ENCODE assay signal across 13 cellular contexts in genomic region chr17:59752446-59752845, GRCh38. TPM values are rescaled to one million over a fixed set of nuclear protein-coding genes. Genes with fewer than 3 reads are reported as not detected.
DNase-seq lines count a peak whose midpoint lies in the region; ATAC-seq and TF ChIP-seq lines count a peak whose summit lies in the region.
"Had no signal": no experiment of that assay in that cellular context is flagged by ENCODE, and none has a peak within 500 bp of the region (broad histone marks: within the 10 kb centered on the region; RNA-seq: fewer than 3 reads in every experiment).

No MANE protein-coding gene starts in this region.

- H3K27ac Mint-ChIP-seq in CD8-positive, alpha-beta T cell: peak overlapping the region; percentile 6
- H3K27ac Mint-ChIP-seq in activated T-helper 1 cell treated with anti-CD3 and anti-CD28 coated beads, Interleukin-12 subunit alpha, Interleukin-12 subunit beta, Interleukin-2, Interleukin-4 antibody, amounts not matched to agents 30 ng/mL and 10 ng/mL and 1 ng/mL, durations not matched to agents 14 hours and 24 hours and 36 hours: peak overlapping the region; percentile 93
- H3K27ac Mint-ChIP-seq in memory B cell: peak overlapping the region; percentile 81

- H3K27me3 Mint-ChIP-seq in CD8-positive, alpha-beta T cell (ENCODE audit: low read depth): no peaks in the 10 kb centered on the region
- no peaks in the 10 kb centered on the region for H3K27me3 Mint-ChIP-seq in activated T-helper 1 cell treated with anti-CD3 and anti-CD28 coated beads, Interleukin-12 subunit alpha, Interleukin-12 subunit beta, Interleukin-2, Interleukin-4 antibody, amounts not matched to agents 30 ng/mL and 10 ng/mL and 1 ng/mL, durations not matched to agents 14 hours and 24 hours and 36 hours (ENCODE audit: insufficient read depth)
- H3K27me3 Mint-ChIP-seq in memory B cell: no peaks in the 10 kb centered on the region

- no peak for DNase-seq in CD8-positive, alpha-beta T cell
- DNase-seq in HCEC 1CT (peak; percentile 13), memory B cell (ENCODE audit: low spot score in 2 of 2) (no peak), Ammon's horn (ENCODE audit: low spot score) (no peak), NCI-H2029 (lab: John Stamatoyannopoulos, UW) (no peak), NCI-H82 (lab: John Stamatoyannopoulos, UW) (no peak)
- DNase-seq in activated T-helper 1 cell treated with anti-CD3 and anti-CD28 coated beads, Interleukin-12 subunit alpha, Interleukin-12 subunit beta, Interleukin-2, Interleukin-4 antibody, amounts not matched to agents 30 ng/mL and 10 ng/mL and 1 ng/mL, durations not matched to agents 14 hours and 24 hours and 36 hours (ENCODE audit: low spot score): no peak
- DNase-seq: activated CD8-positive, alpha-beta memory T cell treated with anti-CD3 and anti-CD28 coated beads for 24 hours; islet precursor cell; NCI-H2081; testis had no signal

- peaks cover 16% of the 10 kb centered on the region for H3K4me1 Mint-ChIP-seq in CD8-positive, alpha-beta T cell (ENCODE audit: low read depth)
- H3K4me1 Mint-ChIP-seq in activated T-helper 1 cell treated with anti-CD3 and anti-CD28 coated beads, Interleukin-12 subunit alpha, Interleukin-12 subunit beta, Interleukin-2, Interleukin-4 antibody, amounts not matched to agents 30 ng/mL and 10 ng/mL and 1 ng/mL, durations not matched to agents 14 hours and 24 hours and 36 hours (ENCODE audit: low read depth): peaks cover 54% of the 10 kb centered on the region
- peaks cover 5% of the 10 kb centered on the region for H3K4me1 Mint-ChIP-seq in memory B cell

- POLR2A ChIA-PET in CD8-positive, alpha-beta T cell (lab: Charles Lee): interaction anchor here (0.6 to 1.0 kb wide), 3 partner anchors 9 to 87 kb away, joined by 3 read pairs; no protein-coding TSS in a partner anchor

- intact Hi-C loops in CD8-positive, alpha-beta T cell (cut with DNase I, micrococcal nuclease): loop anchor here in 1 of 2 experiments (5.0 to 10.0 kb wide), 2 partner anchors 160 to 282 kb away; no protein-coding TSS in a partner anchor
- intact Hi-C loops in activated T-helper 1 cell treated with anti-CD3 and anti-CD28 coated beads, Interleukin-12 subunit alpha, Interleukin-12 subunit beta, Interleukin-2, Interleukin-4 antibody, amounts not matched to agents 30 ng/mL and 10 ng/mL and 1 ng/mL, durations not matched to agents 14 hours and 24 hours and 36 hours (cut with micrococcal nuclease): loop anchor here (1.0 to 5.0 kb wide), 5 partner anchors 46 to 440 kb away; partner anchors contain the start of genes PTRH2, RNFT1 and VMP1

- H3K36me3 ChIP-seq in CD8-positive, alpha-beta T cell (ENCODE audit: insufficient read depth, low read length): peaks cover 3% of the 10 kb centered on the region

- CTCF ChIA-PET in CD8-positive, alpha-beta T cell (lab: Charles Lee): interaction anchor here (0.7 to 7.0 kb wide), 10 partner anchors 9 to 285 kb away, joined by 3 to 58 read pairs (median 5); no protein-coding TSS in a partner anchor

- H3K9me3 ChIP-seq in CD8-positive, alpha-beta T cell (ENCODE audit: low read length): no peaks in the 10 kb centered on the region
- H3K9me3 ChIP-seq: gastroesophageal sphincter, testis had no signal

- no peak overlapping the region for H3K4me3 ChIP-seq in CD8-positive, alpha-beta T cell (ENCODE audit: low read depth, low read length)
- H3K4me3 ChIP-seq: gastroesophageal sphincter, testis had no signal

- H3K27ac ChIP-seq in CD8-positive, alpha-beta T cell (ENCODE audit: low read depth, low read length): no peak overlapping the region
- H3K27ac ChIP-seq: testis had no signal

- no peak for TF ChIP-seq CTCF in CD8-positive, alpha-beta T cell (IDR thresholded peaks at IDR 0.05)

- no peaks in the 10 kb centered on the region for H3K27me3 ChIP-seq in CD8-positive, alpha-beta T cell (ENCODE audit: insufficient read depth, low read length)
- H3K27me3 ChIP-seq: gastroesophageal sphincter, testis had no signal

- no peak overlapping the region for H3K4me3 Mint-ChIP-seq in CD8-positive, alpha-beta T cell
- peak overlapping the region; percentile 69 for H3K4me3 Mint-ChIP-seq in activated T-helper 1 cell treated with anti-CD3 and anti-CD28 coated beads, Interleukin-12 subunit alpha, Interleukin-12 subunit beta, Interleukin-2, Interleukin-4 antibody, amounts not matched to agents 30 ng/mL and 10 ng/mL and 1 ng/mL, durations not matched to agents 14 hours and 24 hours and 36 hours
- no peak overlapping the region for H3K4me3 Mint-ChIP-seq in memory B cell

- H3K4me1 ChIP-seq in CD8-positive, alpha-beta T cell (ENCODE audit: insufficient read depth, low read length): peaks cover 10% of the 10 kb centered on the region

- no peaks in the 10 kb centered on the region for H3K9me3 Mint-ChIP-seq in CD8-positive, alpha-beta T cell
- H3K9me3 Mint-ChIP-seq in activated T-helper 1 cell treated with anti-CD3 and anti-CD28 coated beads, Interleukin-12 subunit alpha, Interleukin-12 subunit beta, Interleukin-2, Interleukin-4 antibody, amounts not matched to agents 30 ng/mL and 10 ng/mL and 1 ng/mL, durations not matched to agents 14 hours and 24 hours and 36 hours: no peaks in the 10 kb centered on the region
- H3K9me3 Mint-ChIP-seq in memory B cell: no peaks in the 10 kb centered on the region

- peaks cover 15% of the 10 kb centered on the region for H3K36me3 Mint-ChIP-seq in CD8-positive, alpha-beta T cell
- peaks cover 7% of the 10 kb centered on the region for H3K36me3 Mint-ChIP-seq in activated T-helper 1 cell treated with anti-CD3 and anti-CD28 coated beads, Interleukin-12 subunit alpha, Interleukin-12 subunit beta, Interleukin-2, Interleukin-4 antibody, amounts not matched to agents 30 ng/mL and 10 ng/mL and 1 ng/mL, durations not matched to agents 14 hours and 24 hours and 36 hours (ENCODE audit: low read depth)
- H3K36me3 Mint-ChIP-seq in memory B cell: peaks cover 4% of the 10 kb centered on the region

- ATAC-seq in CD8-positive, alpha-beta T cell: no peak
- ATAC-seq in memory B cell (ENCODE audit: low read depth): no peak
- ATAC-seq: gastroesophageal sphincter, sciatic nerve had no signal

RNA-seq across cellular contexts. Expression of gene VMP1, which starts 45.0 kb away (rescaled TPM):
- 10 to 100 TPM; 56.8 to 66.2 TPM for total RNA-seq in CD8-positive, alpha-beta T cell
- 357 and 374 TPM in 2 replicates for total RNA-seq in activated T-helper 1 cell treated with anti-CD3 and anti-CD28 coated beads, Interleukin-12 subunit alpha, Interleukin-12 subunit beta, Interleukin-2, Interleukin-4 antibody, amounts not matched to agents 30 ng/mL and 10 ng/mL and 1 ng/mL, durations not matched to agents 14 hours and 24 hours and 36 hours

RNA-seq across cellular contexts. Expression of gene PTRH2, which starts 45.2 kb away (rescaled TPM):
- 1 to 10 TPM; 6.1 to 7.6 TPM for total RNA-seq in CD8-positive, alpha-beta T cell
- total RNA-seq in activated T-helper 1 cell treated with anti-CD3 and anti-CD28 coated beads, Interleukin-12 subunit alpha, Interleukin-12 subunit beta, Interleukin-2, Interleukin-4 antibody, amounts not matched to agents 30 ng/mL and 10 ng/mL and 1 ng/mL, durations not matched to agents 14 hours and 24 hours and 36 hours: 49.7 and 51.1 TPM in 2 replicates

Comparison
In these comparisons a context has a peak if more than half of its experiments do, and no peak if none do; other contexts are left out.
1. H3K27ac Mint-ChIP-seq: peak in every context shown above with its lines; median percentile 93 in activated T-helper 1 cell treated with anti-CD3 and anti-CD28 coated beads, Interleukin-12 subunit alpha, Interleukin-12 subunit beta, Interleukin-2, Interleukin-4 antibody, amounts not matched to agents 30 ng/mL and 10 ng/mL and 1 ng/mL, durations not matched to agents 14 hours and 24 hours and 36 hours; 81 in memory B cell; 6 in CD8-positive, alpha-beta T cell.